ENCODE assay signal across 8 cellular contexts in genomic region chr4:41213563-41214157, GRCh38. TPM values are rescaled to one million over a fixed set of nuclear protein-coding genes. Genes with fewer than 3 reads are reported as not detected.
DNase-seq lines count a peak whose midpoint lies in the region; ATAC-seq and TF ChIP-seq lines count a peak whose summit lies in the region.

No MANE protein-coding gene starts in this region.

- peaks cover 47% of the 10 kb centered on the region for H3K4me1 Mint-ChIP-seq in mesothelial cell of epicardium

- no peaks in the 10 kb centered on the region for H3K27me3 Mint-ChIP-seq in mesothelial cell of epicardium (ENCODE audit: low read depth)

- H3K4me3 Mint-ChIP-seq in mesothelial cell of epicardium = peak overlapping the region; percentile 79

- peak; percentile 5 for ATAC-seq in GM21619 (IDR thresholded peaks at IDR 0.05; ENCODE audit: unreplicated experiment)

- no peak for TF ChIP-seq POLR2A in uterus (IDR thresholded peaks at IDR 0.05)

- peaks cover 4% of the 10 kb centered on the region for H3K9me3 Mint-ChIP-seq in mesothelial cell of epicardium

- intact Hi-C loops in uterus (cut with DNase I; ENCODE audit: low total_unique reads) = loop anchor here (5.0 kb wide), 2 partner anchors 236 to 286 kb away; no protein-coding TSS in a partner anchor

- H3K4me1 ChIP-seq in uterus = no peaks in the 10 kb centered on the region

- H3K4me3 ChIP-seq in choroid plexus epithelial cell (ENCODE audit: low read depth, low read length) = peak overlapping the region; percentile 91
- peak overlapping the region; percentile 71 to 74 for H3K4me3 ChIP-seq in uterus

- no peak for TF ChIP-seq CTCF in choroid plexus epithelial cell (conservative IDR thresholded peaks at IDR 0.05; ENCODE audit: low read depth, low read length)
- no peak for TF ChIP-seq CTCF in mesothelial cell of epicardium (IDR thresholded peaks at IDR 0.05; ENCODE audit: unreplicated experiment)
- no peak for TF ChIP-seq CTCF in uterus (IDR thresholded peaks at IDR 0.05)

- no peaks in the 10 kb centered on the region for H3K36me3 Mint-ChIP-seq in mesothelial cell of epicardium

- H3K27me3 ChIP-seq in uterus = no peaks in the 10 kb centered on the region

- no peaks in the 10 kb centered on the region for H3K9me3 ChIP-seq in uterus

- peak overlapping the region; percentile 82 to 87 for H3K27ac ChIP-seq in uterus

- no peaks in the 10 kb centered on the region for H3K36me3 ChIP-seq in uterus

- DNase-seq in ELR (ENCODE audit: low read depth) (peak; percentile 42), NAMALWA (ENCODE audit: low spot score) (peak; percentile 36), choroid plexus epithelial cell (ENCODE audit: low read depth) (no peak), mesothelial cell of epicardium (ENCODE audit: low spot score in 2 of 2, unreplicated experiment in 2 of 2) (peak in 1 of 2 experiments; percentile 34), uterus (peak; percentile 29 to 40), MV-4-11 (lab: John Stamatoyannopoulos, UW) (no peak), AML-193 (lab: John Stamatoyannopoulos, UW) (no peak)

- peak overlapping the region; percentile 59 for H3K27ac Mint-ChIP-seq in mesothelial cell of epicardium

RNA-seq across cellular contexts. Expression of gene APBB2, which starts 0.7 kb away (rescaled TPM):
- total RNA-seq in mesothelial cell of epicardium (56.6 to 63.5 TPM (median 63.2 TPM) in 3 replicates), uterus (100 to 1,000 TPM in 2 of 4 donors, 10 to 100 TPM in 2; 32.4 to 133 (median 92.1) TPM)

RNA-seq across cellular contexts. Expression of gene UCHL1, which starts 43.1 kb away (rescaled TPM):
- 161 to 181 TPM (median 163 TPM) in 3 replicates for total RNA-seq in mesothelial cell of epicardium
- 10 to 100 TPM in 3 of 4 donors, 1 to 10 TPM in 1; 3.5 to 81.4 (median 46.4) TPM for total RNA-seq in uterus

Comparison
In these comparisons a context has a peak if more than half of its experiments do, and no peak if none do; other contexts are left out.
1. DNase-seq: peak in ELR (single experiment), NAMALWA (single experiment) and uterus (2 of 2); none in choroid plexus epithelial cell (single experiment), MV-4-11 (single experiment) and AML-193 (0 of 2).